ENCODE assay signal across 18 cellular contexts in genomic region chr3:150081084-150081483, GRCh38.
A peak's percentile ranks its signal among the peaks of the same experiment; 100 is the strongest.
DNase-seq lines count a peak whose midpoint lies in the region; TF ChIP-seq lines count a peak whose summit lies in the region.
"Had no signal": no experiment of that assay in that cellular context is flagged by ENCODE, and none has a peak within 500 bp of the region (broad histone marks: within the 10 kb centered on the region; RNA-seq: fewer than 3 reads in every experiment).

No MANE protein-coding gene starts in this region.

- CTCF ChIA-PET in mammary epithelial cell (lab: Charles Lee; ENCODE audit: low non-redundant PET) = interaction anchor here (0.6 kb wide), 1 partner anchor 132 kb away, joined by 4 read pairs; no protein-coding TSS in a partner anchor

- no peak overlapping the region for H2AFZ ChIP-seq in mammary epithelial cell (ENCODE audit: low read depth, low read length)
- H2AFZ ChIP-seq: PC-9 had no signal

- no peak overlapping the region for H3K9ac ChIP-seq in mammary epithelial cell (ENCODE audit: insufficient read depth, low read length)

- peaks cover 3% of the 10 kb centered on the region for H3K9me3 ChIP-seq in mammary epithelial cell (replicated peaks; ENCODE audit: insufficient read depth, low read length)

- 0% methylated on average over 4 of the region's 4 CpGs for WGBS in mammary epithelial cell (ENCODE audit: low coverage, missing lambda C conversion rate)

- no peaks in the 10 kb centered on the region for H3K36me3 ChIP-seq in mammary epithelial cell (ENCODE audit: insufficient read depth, low read length)

- H3K4me3 ChIP-seq in mammary epithelial cell (replicated peaks in 1 of 3; ENCODE audit: insufficient read depth in 1 of 3, low read depth in 2 of 3, low read length in 3 of 3) = no peak overlapping the region
- H3K4me3 ChIP-seq: PC-9 had no signal

- dilution Hi-C loops in mammary epithelial cell (cut with HindIII; ENCODE audit: low sequenced_read_pairs) = no loop called here

- H3K27ac ChIP-seq in mammary epithelial cell (ENCODE audit: insufficient read depth, low read depth, low read length) = peak overlapping the region; percentile 56
- H3K27ac ChIP-seq: PC-9 had no signal

- no peaks in the 10 kb centered on the region for H3K27me3 ChIP-seq in mammary epithelial cell (ENCODE audit: insufficient read depth, low read length)

- TF ChIP-seq CTCF in mammary epithelial cell (conservative IDR thresholded peaks at IDR 0.05 in 1 of 2, IDR thresholded peaks at IDR 0.05 in 1 of 2; ENCODE audit: extremely low read depth in 1 of 2, insufficient read depth in 1 of 2, low read depth in 1 of 2, low read length in 2 of 2) = no peak

- no TSS peak for BruUV-seq in mammary epithelial cell (replicated peaks; lab: Mats Ljungman, UMichigan)

- no peaks in the 10 kb centered on the region for H3K79me2 ChIP-seq in mammary epithelial cell (ENCODE audit: insufficient read depth, low read length)

- intact Hi-C loops in mammary epithelial cell (cut with micrococcal nuclease) = loop anchor here (1.0 to 5.0 kb wide), 3 partner anchors 13 to 110 kb away; no protein-coding TSS in a partner anchor

- H4K20me1 ChIP-seq in mammary epithelial cell (ENCODE audit: insufficient read depth, low read length) = no peaks in the 10 kb centered on the region

- H3K4me2 ChIP-seq in mammary epithelial cell (ENCODE audit: insufficient read depth, low read depth, low read length) = peak overlapping the region; percentile 26
- H3K4me2 ChIP-seq: PC-9 had no signal

- DNase-seq in Daoy (ENCODE audit: low read depth) (peak; percentile 55), NCI-H446 (lab: John Stamatoyannopoulos, UW) (peak; percentile 34 to 40), mammary epithelial cell (peak; percentile 74), kidney tubule cell (ENCODE audit: low spot score) (peak; percentile 75), HK-2 (ENCODE audit: unreplicated experiment) (no peak), G401 (ENCODE audit: low spot score) (no peak), OCI-M1 (lab: John Stamatoyannopoulos, UW) (no peak)
- DNase-seq in stimulated activated CD8-positive, alpha-beta memory T cell treated with anti-CD3 and anti-CD28 coated beads, Interleukin-4, amount 100 ng/mL, for 48 hours = no peak
- DNase-seq: activated CD4-positive, alpha-beta memory T cell treated with anti-CD3 and anti-CD28 coated beads, Interleukin-2, amount 10 ng/mL, durations not matched to agents 7 days and 5 days; cerebellar nuclear complex; endodermal cell; GF-D8; glutamatergic neuron; immature natural killer cell; natural killer cell; NCI-H1694; NCI-H510A; PC-9 had no signal

- in situ Hi-C loops in mammary epithelial cell (cut with MboI; ENCODE audit: low sequenced_read_pairs in 2 of 2) (no loop called here), G401 (cut with HindIII; ENCODE audit: low sequenced_read_pairs) (no loop called here)

- H3K4me1 ChIP-seq in mammary epithelial cell (ENCODE audit: insufficient read depth, low read length) = peaks cover 46% of the 10 kb centered on the region

Comparison
In these comparisons a context has a peak if more than half of its experiments do, and no peak if none do; other contexts are left out.
1. DNase-seq: peak in Daoy (single experiment), NCI-H446 (2 of 2), mammary epithelial cell (single experiment) and kidney tubule cell (single experiment); none in HK-2 (single experiment), G401 (single experiment), stimulated activated CD8-positive, alpha-beta memory T cell treated with anti-CD3 and anti-CD28 coated beads, Interleukin-4, amount 100 ng/mL, for 48 hours (single experiment) and OCI-M1 (single experiment).